In genomic region chr4:48341776-48342558, GRCh38 we compare ENCODE assay signal across 8 cellular contexts. TPM values are rescaled to one million over a fixed set of nuclear protein-coding genes. Genes with fewer than 3 reads are reported as not detected.
DNase-seq lines count a peak whose midpoint lies in the region; ATAC-seq and TF ChIP-seq lines count a peak whose summit lies in the region.

No MANE protein-coding gene starts in this region.

- CTCF ChIA-PET in MCF 10A (lab: Yijun Ruan, JAX) = interaction anchor here (0.7 to 1.9 kb wide), 7 partner anchors 14 to 557 kb away, joined by 3 to 6 read pairs (median 4); no protein-coding TSS in a partner anchor

- H3K27me3 Mint-ChIP-seq in MCF 10A (ENCODE audit: insufficient read depth, unreplicated experiment) (no peaks in the 10 kb centered on the region), immature natural killer cell (ENCODE audit: low read depth in 3 of 3) (peaks cover 2 to 8% (median 5%) of the 10 kb centered on the region in 3 donors)

- H3K9me3 Mint-ChIP-seq in MCF 10A (ENCODE audit: unreplicated experiment) = no peaks in the 10 kb centered on the region
- H3K9me3 Mint-ChIP-seq in immature natural killer cell = no peaks in the 10 kb centered on the region

- peak; percentile 19 for ATAC-seq in GM21367 (IDR thresholded peaks at IDR 0.05; ENCODE audit: unreplicated experiment)

- H3K9ac ChIP-seq in smooth muscle cell (ENCODE audit: low read depth) = peak overlapping the region; percentile 99

- no peaks in the 10 kb centered on the region for H3K27me3 ChIP-seq in smooth muscle cell (ENCODE audit: low read depth)

- H4K20me1 ChIP-seq in smooth muscle cell (ENCODE audit: low read depth) = peaks cover 50% of the 10 kb centered on the region

- TF ChIP-seq CTCF in MCF 10A (IDR thresholded peaks at IDR 0.05; ENCODE audit: unreplicated experiment) (no peak), smooth muscle cell (IDR thresholded peaks at IDR 0.05; ENCODE audit: borderline replicate concordance, insufficient read depth, poor library complexity, severe bottlenecking) (no peak)

- H3K4me1 Mint-ChIP-seq in MCF 10A (ENCODE audit: insufficient read depth, unreplicated experiment) = peaks cover 58% of the 10 kb centered on the region
- H3K4me1 Mint-ChIP-seq in immature natural killer cell = peaks cover 54 to 62% of the 10 kb centered on the region in 2 donors

- H3K27ac ChIP-seq in smooth muscle cell (ENCODE audit: low read depth) = peak overlapping the region; percentile 97

- H2AFZ ChIP-seq in smooth muscle cell (ENCODE audit: low read depth) = peak overlapping the region; percentile 48

- H3K9me3 ChIP-seq in smooth muscle cell (replicated peaks; ENCODE audit: low read depth) = no peaks in the 10 kb centered on the region

- H3K4me1 ChIP-seq in smooth muscle cell (ENCODE audit: low read depth) = peaks cover 46% of the 10 kb centered on the region

- under 1% methylated on average over 61 of the region's 63 CpGs for WGBS in smooth muscle cell (ENCODE audit: low lambda C conversion rate)

- in situ Hi-C loops in Caki2 (cut with HindIII; ENCODE audit: low pct_unique_long_range_greater_than_20kb, low sequenced_read_pairs) = no loop called here

- peak; percentile 40 for DNase-seq in Caki2 (ENCODE audit: low read depth)
- DNase-seq in HT-29 (ENCODE audit: low spot score) = peak; percentile 40
- DNase-seq in T-helper 22 cell (ENCODE audit: low read depth) = peak; percentile 29
- DNase-seq in MCF 10A (ENCODE audit: unreplicated experiment) = peak; percentile 42
- DNase-seq in immature natural killer cell = no peak
- peak; percentile 48 for DNase-seq in smooth muscle cell (lab: John Stamatoyannopoulos, UW; ENCODE audit: unreplicated experiment)
- no peak for DNase-seq in dedifferentiated amniotic fluid mesenchymal stem cell (ENCODE audit: extremely low spot score)

- intact Hi-C loops in MCF 10A (cut with micrococcal nuclease) = loop anchor here (1.0 to 2.0 kb wide), 2 partner anchors 26 to 35 kb away; no protein-coding TSS in a partner anchor

- peaks cover 18% of the 10 kb centered on the region for H3F3A ChIP-seq in smooth muscle cell (ENCODE audit: low read depth)

- no TSS peak for BruUV-seq in MCF 10A (replicated peaks; lab: Mats Ljungman, UMichigan)

- no peaks in the 10 kb centered on the region for H3K36me3 ChIP-seq in smooth muscle cell (ENCODE audit: low read depth)

- H3K4me3 ChIP-seq in smooth muscle cell = peak overlapping the region; percentile 98

- H3K27ac Mint-ChIP-seq in MCF 10A (ENCODE audit: low read depth, unreplicated experiment) (peak overlapping the region; percentile 97), immature natural killer cell (peak overlapping the region; percentile 92 to 98 (median 97))

- peaks cover 55% of the 10 kb centered on the region for H3K79me2 ChIP-seq in smooth muscle cell (ENCODE audit: low read depth)

- POLR2A ChIA-PET in MCF 10A (lab: Yijun Ruan, JAX) = interaction anchor here (0.6 to 5.4 kb wide), 19 partner anchors 9 to 439 kb away, joined by 3 to 49 read pairs (median 8); partner anchors contain the start of gene FRYL

- peak overlapping the region; percentile 98 for H3K4me2 ChIP-seq in smooth muscle cell

- peaks cover 7% of the 10 kb centered on the region for H3K36me3 Mint-ChIP-seq in MCF 10A (ENCODE audit: insufficient read depth, unreplicated experiment)
- H3K36me3 Mint-ChIP-seq in immature natural killer cell = no peaks in the 10 kb centered on the region

- H3K4me3 Mint-ChIP-seq in MCF 10A (ENCODE audit: unreplicated experiment) = peak overlapping the region; percentile 98
- peak overlapping the region; percentile 91 to 97 (median 96) for H3K4me3 Mint-ChIP-seq in immature natural killer cell

RNA-seq across cellular contexts. Expression of gene SLAIN2, which starts 0.6 kb away (rescaled TPM):
- 24.7 and 115 TPM in 2 replicates for total RNA-seq in Caki2 (2014; rRNA removed; shearing (Covaris generic); ENCODE audit: low replicate concordance)
- total RNA-seq in HT-29 (2014; rRNA removed; shearing (Covaris generic)) = 9.4 and 18.8 TPM in 2 replicates
- 74.0 and 81.6 TPM in 2 replicates for total RNA-seq in MCF 10A (2022)
- 10 to 100 TPM; 15.0 to 36.5 (median 28.4) TPM for polyA plus RNA-seq in immature natural killer cell
- 113 and 143 TPM in 2 replicates for total RNA-seq in smooth muscle cell
- 43.7 and 46.4 TPM in 2 replicates for polyA plus RNA-seq in smooth muscle cell

Comparison
In these comparisons a context has a peak if more than half of its experiments do, and no peak if none do; other contexts are left out.
1. DNase-seq: peak in Caki2 (single experiment), HT-29 (single experiment), T-helper 22 cell (single experiment), MCF 10A (single experiment) and smooth muscle cell (single experiment); none in immature natural killer cell (0 of 3) and dedifferentiated amniotic fluid mesenchymal stem cell (single experiment).